In the genomic region with DNA sequence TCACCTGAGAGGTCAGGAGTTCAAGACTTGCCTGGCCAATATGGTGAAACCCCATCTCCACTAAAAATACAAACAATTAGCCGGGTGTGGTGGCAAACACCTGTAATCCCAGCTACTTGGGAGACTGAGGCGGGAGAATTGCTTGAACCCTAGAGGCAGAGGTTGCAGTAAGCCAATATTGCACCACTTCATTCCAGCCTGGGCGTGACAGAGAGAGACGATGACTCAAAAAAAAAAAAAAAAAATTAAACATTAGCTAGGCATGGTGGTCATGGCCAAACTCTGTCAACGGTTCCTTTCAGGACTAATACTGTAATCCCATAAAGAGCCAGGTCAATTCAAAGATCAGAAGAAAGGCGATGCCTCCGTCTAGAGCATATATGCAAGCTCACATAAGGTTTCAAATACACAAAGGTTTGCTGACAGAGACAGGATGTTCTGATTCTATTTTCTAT, we compare ENCODE assay signal across 1 cellular context.
TF ChIP-seq lines count a peak whose summit lies in the region.

No MANE protein-coding gene starts in this region.

TF ChIP-seq in HepG2, 621 proteins besides CTCF, POLR2A, EP300 and RAD21 (continued from another document and continues in another):
- TF ChIP-seq, protein P1, sequence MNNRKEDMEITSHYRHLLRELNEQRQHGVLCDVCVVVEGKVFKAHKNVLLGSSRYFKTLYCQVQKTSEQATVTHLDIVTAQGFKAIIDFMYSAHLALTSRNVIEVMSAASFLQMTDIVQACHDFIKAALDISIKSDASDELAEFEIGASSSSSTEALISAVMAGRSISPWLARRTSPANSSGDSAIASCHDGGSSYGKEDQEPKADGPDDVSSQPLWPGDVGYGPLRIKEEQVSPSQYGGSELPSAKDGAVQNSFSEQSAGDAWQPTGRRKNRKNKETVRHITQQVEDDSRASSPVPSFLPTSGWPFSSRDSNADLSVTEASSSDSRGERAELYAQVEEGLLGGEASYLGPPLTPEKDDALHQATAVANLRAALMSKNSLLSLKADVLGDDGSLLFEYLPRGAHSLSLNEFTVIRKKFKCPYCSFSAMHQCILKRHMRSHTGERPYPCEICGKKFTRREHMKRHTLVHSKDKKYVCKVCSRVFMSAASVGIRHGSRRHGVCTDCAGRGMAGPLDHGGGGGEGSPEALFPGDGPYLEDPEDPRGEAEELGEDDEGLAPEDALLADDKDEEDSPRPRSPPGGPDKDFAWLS (CRISPR knock-in tag; IDR thresholded peaks at IDR 0.05; ENCODE audit: borderline replicate concordance): no peak
- TF ChIP-seq BRD4 (CRISPR knock-in tag; IDR thresholded peaks at IDR 0.05): no peak
- TF ChIP-seq PAF1 (CRISPR knock-in tag; IDR thresholded peaks at IDR 0.05): no peak
- TF ChIP-seq, protein P2, sequence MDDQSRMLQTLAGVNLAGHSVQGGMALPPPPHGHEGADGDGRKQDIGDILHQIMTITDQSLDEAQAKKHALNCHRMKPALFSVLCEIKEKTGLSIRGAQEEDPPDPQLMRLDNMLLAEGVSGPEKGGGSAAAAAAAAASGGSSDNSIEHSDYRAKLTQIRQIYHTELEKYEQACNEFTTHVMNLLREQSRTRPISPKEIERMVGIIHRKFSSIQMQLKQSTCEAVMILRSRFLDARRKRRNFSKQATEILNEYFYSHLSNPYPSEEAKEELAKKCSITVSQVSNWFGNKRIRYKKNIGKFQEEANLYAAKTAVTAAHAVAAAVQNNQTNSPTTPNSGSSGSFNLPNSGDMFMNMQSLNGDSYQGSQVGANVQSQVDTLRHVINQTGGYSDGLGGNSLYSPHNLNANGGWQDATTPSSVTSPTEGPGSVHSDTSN (CRISPR knock-in tag; IDR thresholded peaks at IDR 0.05; ENCODE audit: borderline replicate concordance): no peak
- no peak for TF ChIP-seq ZC3H13 (CRISPR knock-in tag; IDR thresholded peaks at IDR 0.05)
- peak; percentile 62; the same call in 1 of the 2 replicates for TF ChIP-seq THAP11 (CRISPR knock-in tag; IDR thresholded peaks at IDR 0.05)
- TF ChIP-seq ATF1 (CRISPR knock-in tag; IDR thresholded peaks at IDR 0.05): peak; percentile 45; the same call in 1 of the 2 replicates
- TF ChIP-seq MEIS2 (CRISPR knock-in tag; IDR thresholded peaks at IDR 0.05): 0 out of 2 replicates have a peak, but pooled peaks have one; percentile 60
- TF ChIP-seq HHEX (CRISPR knock-in tag; IDR thresholded peaks at IDR 0.05): peak; percentile 90
- TF ChIP-seq, protein P3, sequence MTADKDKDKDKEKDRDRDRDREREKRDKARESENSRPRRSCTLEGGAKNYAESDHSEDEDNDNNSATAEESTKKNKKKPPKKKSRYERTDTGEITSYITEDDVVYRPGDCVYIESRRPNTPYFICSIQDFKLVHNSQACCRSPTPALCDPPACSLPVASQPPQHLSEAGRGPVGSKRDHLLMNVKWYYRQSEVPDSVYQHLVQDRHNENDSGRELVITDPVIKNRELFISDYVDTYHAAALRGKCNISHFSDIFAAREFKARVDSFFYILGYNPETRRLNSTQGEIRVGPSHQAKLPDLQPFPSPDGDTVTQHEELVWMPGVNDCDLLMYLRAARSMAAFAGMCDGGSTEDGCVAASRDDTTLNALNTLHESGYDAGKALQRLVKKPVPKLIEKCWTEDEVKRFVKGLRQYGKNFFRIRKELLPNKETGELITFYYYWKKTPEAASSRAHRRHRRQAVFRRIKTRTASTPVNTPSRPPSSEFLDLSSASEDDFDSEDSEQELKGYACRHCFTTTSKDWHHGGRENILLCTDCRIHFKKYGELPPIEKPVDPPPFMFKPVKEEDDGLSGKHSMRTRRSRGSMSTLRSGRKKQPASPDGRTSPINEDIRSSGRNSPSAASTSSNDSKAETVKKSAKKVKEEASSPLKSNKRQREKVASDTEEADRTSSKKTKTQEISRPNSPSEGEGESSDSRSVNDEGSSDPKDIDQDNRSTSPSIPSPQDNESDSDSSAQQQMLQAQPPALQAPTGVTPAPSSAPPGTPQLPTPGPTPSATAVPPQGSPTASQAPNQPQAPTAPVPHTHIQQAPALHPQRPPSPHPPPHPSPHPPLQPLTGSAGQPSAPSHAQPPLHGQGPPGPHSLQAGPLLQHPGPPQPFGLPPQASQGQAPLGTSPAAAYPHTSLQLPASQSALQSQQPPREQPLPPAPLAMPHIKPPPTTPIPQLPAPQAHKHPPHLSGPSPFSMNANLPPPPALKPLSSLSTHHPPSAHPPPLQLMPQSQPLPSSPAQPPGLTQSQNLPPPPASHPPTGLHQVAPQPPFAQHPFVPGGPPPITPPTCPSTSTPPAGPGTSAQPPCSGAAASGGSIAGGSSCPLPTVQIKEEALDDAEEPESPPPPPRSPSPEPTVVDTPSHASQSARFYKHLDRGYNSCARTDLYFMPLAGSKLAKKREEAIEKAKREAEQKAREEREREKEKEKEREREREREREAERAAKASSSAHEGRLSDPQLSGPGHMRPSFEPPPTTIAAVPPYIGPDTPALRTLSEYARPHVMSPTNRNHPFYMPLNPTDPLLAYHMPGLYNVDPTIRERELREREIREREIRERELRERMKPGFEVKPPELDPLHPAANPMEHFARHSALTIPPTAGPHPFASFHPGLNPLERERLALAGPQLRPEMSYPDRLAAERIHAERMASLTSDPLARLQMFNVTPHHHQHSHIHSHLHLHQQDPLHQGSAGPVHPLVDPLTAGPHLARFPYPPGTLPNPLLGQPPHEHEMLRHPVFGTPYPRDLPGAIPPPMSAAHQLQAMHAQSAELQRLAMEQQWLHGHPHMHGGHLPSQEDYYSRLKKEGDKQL (CRISPR knock-in tag; IDR thresholded peaks at IDR 0.05; ENCODE audit: low read depth): peak; percentile 78; the same call in 1 of the 2 replicates
- peak; percentile 84 for TF ChIP-seq HMG20A (CRISPR knock-in tag; IDR thresholded peaks at IDR 0.05; ENCODE audit: borderline replicate concordance)
- TF ChIP-seq PTBP1 (IDR thresholded peaks at IDR 0.05; ENCODE audit: low read depth, low read length, poor library complexity, severe bottlenecking): no peak
- TF ChIP-seq, protein P4, sequence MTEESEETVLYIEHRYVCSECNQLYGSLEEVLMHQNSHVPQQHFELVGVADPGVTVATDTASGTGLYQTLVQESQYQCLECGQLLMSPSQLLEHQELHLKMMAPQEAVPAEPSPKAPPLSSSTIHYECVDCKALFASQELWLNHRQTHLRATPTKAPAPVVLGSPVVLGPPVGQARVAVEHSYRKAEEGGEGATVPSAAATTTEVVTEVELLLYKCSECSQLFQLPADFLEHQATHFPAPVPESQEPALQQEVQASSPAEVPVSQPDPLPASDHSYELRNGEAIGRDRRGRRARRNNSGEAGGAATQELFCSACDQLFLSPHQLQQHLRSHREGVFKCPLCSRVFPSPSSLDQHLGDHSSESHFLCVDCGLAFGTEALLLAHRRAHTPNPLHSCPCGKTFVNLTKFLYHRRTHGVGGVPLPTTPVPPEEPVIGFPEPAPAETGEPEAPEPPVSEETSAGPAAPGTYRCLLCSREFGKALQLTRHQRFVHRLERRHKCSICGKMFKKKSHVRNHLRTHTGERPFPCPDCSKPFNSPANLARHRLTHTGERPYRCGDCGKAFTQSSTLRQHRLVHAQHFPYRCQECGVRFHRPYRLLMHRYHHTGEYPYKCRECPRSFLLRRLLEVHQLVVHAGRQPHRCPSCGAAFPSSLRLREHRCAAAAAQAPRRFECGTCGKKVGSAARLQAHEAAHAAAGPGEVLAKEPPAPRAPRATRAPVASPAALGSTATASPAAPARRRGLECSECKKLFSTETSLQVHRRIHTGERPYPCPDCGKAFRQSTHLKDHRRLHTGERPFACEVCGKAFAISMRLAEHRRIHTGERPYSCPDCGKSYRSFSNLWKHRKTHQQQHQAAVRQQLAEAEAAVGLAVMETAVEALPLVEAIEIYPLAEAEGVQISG (CRISPR knock-in tag; IDR thresholded peaks at IDR 0.05): no peak
- peak; percentile 18; the same call in 1 of the 2 replicates for TF ChIP-seq ZFX (CRISPR knock-in tag; IDR thresholded peaks at IDR 0.05; ENCODE audit: low read depth)
- TF ChIP-seq NCOR1 (IDR thresholded peaks at IDR 0.05; ENCODE audit: borderline replicate concordance, low read length): peak; percentile 30; the same call in 1 of the 2 replicates
- TF ChIP-seq KLF11 (CRISPR knock-in tag; IDR thresholded peaks at IDR 0.05): no peak
- TF ChIP-seq ETV5 (CRISPR knock-in tag; IDR thresholded peaks at IDR 0.05; ENCODE audit: borderline replicate concordance): no peak; the same call in 1 of the 2 replicates
- TF ChIP-seq TBX2 (CRISPR knock-in tag; IDR thresholded peaks at IDR 0.05; ENCODE audit: borderline replicate concordance): peak; percentile 64; the same call in 1 of the 2 replicates
- no peak for TF ChIP-seq ARHGAP35 (CRISPR knock-in tag; IDR thresholded peaks at IDR 0.05; ENCODE audit: borderline replicate concordance)
- TF ChIP-seq, protein P5, sequence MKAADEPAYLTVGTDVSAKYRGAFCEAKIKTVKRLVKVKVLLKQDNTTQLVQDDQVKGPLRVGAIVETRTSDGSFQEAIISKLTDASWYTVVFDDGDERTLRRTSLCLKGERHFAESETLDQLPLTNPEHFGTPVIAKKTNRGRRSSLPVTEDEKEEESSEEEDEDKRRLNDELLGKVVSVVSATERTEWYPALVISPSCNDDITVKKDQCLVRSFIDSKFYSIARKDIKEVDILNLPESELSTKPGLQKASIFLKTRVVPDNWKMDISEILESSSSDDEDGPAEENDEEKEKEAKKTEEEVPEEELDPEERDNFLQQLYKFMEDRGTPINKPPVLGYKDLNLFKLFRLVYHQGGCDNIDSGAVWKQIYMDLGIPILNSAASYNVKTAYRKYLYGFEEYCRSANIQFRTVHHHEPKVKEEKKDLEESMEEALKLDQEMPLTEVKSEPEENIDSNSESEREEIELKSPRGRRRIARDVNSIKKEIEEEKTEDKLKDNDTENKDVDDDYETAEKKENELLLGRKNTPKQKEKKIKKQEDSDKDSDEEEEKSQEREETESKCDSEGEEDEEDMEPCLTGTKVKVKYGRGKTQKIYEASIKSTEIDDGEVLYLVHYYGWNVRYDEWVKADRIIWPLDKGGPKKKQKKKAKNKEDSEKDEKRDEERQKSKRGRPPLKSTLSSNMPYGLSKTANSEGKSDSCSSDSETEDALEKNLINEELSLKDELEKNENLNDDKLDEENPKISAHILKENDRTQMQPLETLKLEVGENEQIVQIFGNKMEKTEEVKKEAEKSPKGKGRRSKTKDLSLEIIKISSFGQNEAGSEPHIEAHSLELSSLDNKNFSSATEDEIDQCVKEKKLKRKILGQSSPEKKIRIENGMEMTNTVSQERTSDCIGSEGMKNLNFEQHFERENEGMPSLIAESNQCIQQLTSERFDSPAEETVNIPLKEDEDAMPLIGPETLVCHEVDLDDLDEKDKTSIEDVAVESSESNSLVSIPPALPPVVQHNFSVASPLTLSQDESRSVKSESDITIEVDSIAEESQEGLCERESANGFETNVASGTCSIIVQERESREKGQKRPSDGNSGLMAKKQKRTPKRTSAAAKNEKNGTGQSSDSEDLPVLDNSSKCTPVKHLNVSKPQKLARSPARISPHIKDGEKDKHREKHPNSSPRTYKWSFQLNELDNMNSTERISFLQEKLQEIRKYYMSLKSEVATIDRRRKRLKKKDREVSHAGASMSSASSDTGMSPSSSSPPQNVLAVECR (CRISPR knock-in tag; IDR thresholded peaks at IDR 0.05; ENCODE audit: borderline replicate concordance): no peak; the same call in 1 of the 2 replicates
- TF ChIP-seq, protein P6, sequence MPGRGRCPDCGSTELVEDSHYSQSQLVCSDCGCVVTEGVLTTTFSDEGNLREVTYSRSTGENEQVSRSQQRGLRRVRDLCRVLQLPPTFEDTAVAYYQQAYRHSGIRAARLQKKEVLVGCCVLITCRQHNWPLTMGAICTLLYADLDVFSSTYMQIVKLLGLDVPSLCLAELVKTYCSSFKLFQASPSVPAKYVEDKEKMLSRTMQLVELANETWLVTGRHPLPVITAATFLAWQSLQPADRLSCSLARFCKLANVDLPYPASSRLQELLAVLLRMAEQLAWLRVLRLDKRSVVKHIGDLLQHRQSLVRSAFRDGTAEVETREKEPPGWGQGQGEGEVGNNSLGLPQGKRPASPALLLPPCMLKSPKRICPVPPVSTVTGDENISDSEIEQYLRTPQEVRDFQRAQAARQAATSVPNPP (CRISPR knock-in tag; IDR thresholded peaks at IDR 0.05): no peak
- TF ChIP-seq NCOA1 (CRISPR knock-in tag; IDR thresholded peaks at IDR 0.05): no peak
- TF ChIP-seq, protein P7, sequence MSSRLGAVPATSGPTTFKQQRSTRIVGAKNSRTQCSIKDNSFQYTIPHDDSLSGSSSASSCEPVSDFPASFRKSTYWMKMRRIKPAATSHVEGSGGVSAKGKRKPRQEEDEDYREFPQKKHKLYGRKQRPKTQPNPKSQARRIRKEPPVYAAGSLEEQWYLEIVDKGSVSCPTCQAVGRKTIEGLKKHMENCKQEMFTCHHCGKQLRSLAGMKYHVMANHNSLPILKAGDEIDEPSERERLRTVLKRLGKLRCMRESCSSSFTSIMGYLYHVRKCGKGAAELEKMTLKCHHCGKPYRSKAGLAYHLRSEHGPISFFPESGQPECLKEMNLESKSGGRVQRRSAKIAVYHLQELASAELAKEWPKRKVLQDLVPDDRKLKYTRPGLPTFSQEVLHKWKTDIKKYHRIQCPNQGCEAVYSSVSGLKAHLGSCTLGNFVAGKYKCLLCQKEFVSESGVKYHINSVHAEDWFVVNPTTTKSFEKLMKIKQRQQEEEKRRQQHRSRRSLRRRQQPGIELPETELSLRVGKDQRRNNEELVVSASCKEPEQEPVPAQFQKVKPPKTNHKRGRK (CRISPR knock-in tag; IDR thresholded peaks at IDR 0.05): no peak
- TF ChIP-seq JUNB (CRISPR knock-in tag; IDR thresholded peaks at IDR 0.05; ENCODE audit: borderline replicate concordance): peak; percentile 56; the same call in 1 of the 2 replicates
- peak; percentile 47; the same call in 1 of the 2 replicates for TF ChIP-seq FOXJ3 (CRISPR knock-in tag; IDR thresholded peaks at IDR 0.05; ENCODE audit: borderline replicate concordance)
- TF ChIP-seq SPEN (CRISPR knock-in tag; IDR thresholded peaks at IDR 0.05; ENCODE audit: low read depth): 0 out of 2 replicates have a peak, but pooled peaks have one; percentile 38
- TF ChIP-seq, protein P8, sequence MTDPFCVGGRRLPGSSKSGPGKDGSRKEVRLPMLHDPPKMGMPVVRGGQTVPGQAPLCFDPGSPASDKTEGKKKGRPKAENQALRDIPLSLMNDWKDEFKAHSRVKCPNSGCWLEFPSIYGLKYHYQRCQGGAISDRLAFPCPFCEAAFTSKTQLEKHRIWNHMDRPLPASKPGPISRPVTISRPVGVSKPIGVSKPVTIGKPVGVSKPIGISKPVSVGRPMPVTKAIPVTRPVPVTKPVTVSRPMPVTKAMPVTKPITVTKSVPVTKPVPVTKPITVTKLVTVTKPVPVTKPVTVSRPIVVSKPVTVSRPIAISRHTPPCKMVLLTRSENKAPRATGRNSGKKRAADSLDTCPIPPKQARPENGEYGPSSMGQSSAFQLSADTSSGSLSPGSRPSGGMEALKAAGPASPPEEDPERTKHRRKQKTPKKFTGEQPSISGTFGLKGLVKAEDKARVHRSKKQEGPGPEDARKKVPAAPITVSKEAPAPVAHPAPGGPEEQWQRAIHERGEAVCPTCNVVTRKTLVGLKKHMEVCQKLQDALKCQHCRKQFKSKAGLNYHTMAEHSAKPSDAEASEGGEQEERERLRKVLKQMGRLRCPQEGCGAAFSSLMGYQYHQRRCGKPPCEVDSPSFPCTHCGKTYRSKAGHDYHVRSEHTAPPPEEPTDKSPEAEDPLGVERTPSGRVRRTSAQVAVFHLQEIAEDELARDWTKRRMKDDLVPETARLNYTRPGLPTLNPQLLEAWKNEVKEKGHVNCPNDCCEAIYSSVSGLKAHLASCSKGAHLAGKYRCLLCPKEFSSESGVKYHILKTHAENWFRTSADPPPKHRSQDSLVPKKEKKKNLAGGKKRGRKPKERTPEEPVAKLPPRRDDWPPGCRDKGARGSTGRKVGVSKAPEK (CRISPR knock-in tag; IDR thresholded peaks at IDR 0.05; ENCODE audit: borderline replicate concordance): no peak
- TF ChIP-seq GABPB1 (CRISPR knock-in tag; IDR thresholded peaks at IDR 0.05): peak; percentile 33
- no peak for TF ChIP-seq RFX1 (IDR thresholded peaks at IDR 0.05)
- TF ChIP-seq ZNF24 (IDR thresholded peaks at IDR 0.05): no peak
- no peak for TF ChIP-seq CC2D1A (CRISPR knock-in tag; IDR thresholded peaks at IDR 0.05)
- no peak for TF ChIP-seq ZNF382 (CRISPR knock-in tag; IDR thresholded peaks at IDR 0.05; ENCODE audit: borderline replicate concordance)
- TF ChIP-seq RBM39 (IDR thresholded peaks at IDR 0.05; ENCODE audit: low read depth, low read length, poor library complexity, severe bottlenecking): no peak
- TF ChIP-seq ZNF713 (CRISPR knock-in tag; IDR thresholded peaks at IDR 0.05): no peak
- TF ChIP-seq JUN (CRISPR knock-in tag; IDR thresholded peaks at IDR 0.05): peak; percentile 51; the same call in 1 of the 2 replicates
